9 cellular contexts compared by ENCODE assay signal in genomic region chr3:184333190-184333589, GRCh38. TPM values are rescaled to one million over a fixed set of nuclear protein-coding genes. Genes with fewer than 3 reads are reported as not detected.
DNase-seq lines count a peak whose midpoint lies in the region; ATAC-seq and TF ChIP-seq lines count a peak whose summit lies in the region.
"Had no signal": no experiment of that assay in that cellular context is flagged by ENCODE, and none has a peak within 500 bp of the region (broad histone marks: within the 10 kb centered on the region; RNA-seq: fewer than 3 reads in every experiment).

No MANE protein-coding gene starts in this region.

- H3K4me3 Mint-ChIP-seq in CD8-positive, alpha-beta memory T cell, result peak overlapping the region in 1 of 7 donors; percentile 27
- H3K4me3 Mint-ChIP-seq in dendritic cell treated with granulocyte-macrophage colony-stimulating factor and Interleukin-4, amounts not matched to agents 40 ng/mL and 50 ng/mL, for 4 days, result no peak overlapping the region

- peaks cover 93% of the 10 kb centered on the region for H3F3A ChIP-seq in PC-9 (ENCODE audit: insufficient read depth, low read depth)

- intact Hi-C loops in PC-9 (cut with micrococcal nuclease; ENCODE audit: unreplicated experiment), result no loop called here
- intact Hi-C loops in dendritic cell treated with granulocyte-macrophage colony-stimulating factor and Interleukin-4, amounts not matched to agents 40 ng/mL and 50 ng/mL, for 4 days (cut with micrococcal nuclease), result no loop called here

- peaks cover 0 to 70% (median 24%) of the 10 kb centered on the region in 3 donors for H3K36me3 Mint-ChIP-seq in CD8-positive, alpha-beta memory T cell
- H3K36me3 Mint-ChIP-seq in dendritic cell treated with granulocyte-macrophage colony-stimulating factor and Interleukin-4, amounts not matched to agents 40 ng/mL and 50 ng/mL, for 4 days (ENCODE audit: low read depth), result peaks cover 83% of the 10 kb centered on the region

- H2AFZ ChIP-seq in PC-9 (no peak overlapping the region), parathyroid adenoma (no peak overlapping the region)

- H3K27ac Mint-ChIP-seq in CD8-positive, alpha-beta memory T cell, result peak overlapping the region; percentile 4 to 98 (median 93)
- peak overlapping the region; percentile 90 for H3K27ac Mint-ChIP-seq in dendritic cell treated with granulocyte-macrophage colony-stimulating factor and Interleukin-4, amounts not matched to agents 40 ng/mL and 50 ng/mL, for 4 days

- CTCF ChIA-PET in CD8-positive, alpha-beta memory T cell (lab: Charles Lee), result no interaction called here
- CTCF ChIA-PET in PC-9 (lab: Charles Lee), result interaction anchor here (0.6 kb wide), 1 partner anchor 388 kb away, joined by 4 read pairs; no protein-coding TSS in a partner anchor

- no peaks in the 10 kb centered on the region for H3K9me3 ChIP-seq in CD8-positive, alpha-beta memory T cell (ENCODE audit: low read length)
- H3K9me3 ChIP-seq in PC-9 (ENCODE audit: insufficient read depth, low read depth) (no peaks in the 10 kb centered on the region), parathyroid adenoma (ENCODE audit: control insufficient read depth, low read length) (no peaks in the 10 kb centered on the region)

- H3K4me2 ChIP-seq in PC-9 (no peak overlapping the region), parathyroid adenoma (ENCODE audit: low read length) (no peak overlapping the region)

- H3K27ac ChIP-seq in CD8-positive, alpha-beta memory T cell (ENCODE audit: low read depth, low read length), result no peak overlapping the region
- H3K27ac ChIP-seq in PC-9, result peak overlapping the region; percentile 73
- H3K27ac ChIP-seq in parathyroid adenoma, result peak overlapping the region; percentile 61

- H3K9me2 ChIP-seq in PC-9 (ENCODE audit: insufficient read depth), result no peaks in the 10 kb centered on the region

- TF ChIP-seq CTCF in PC-9 (conservative IDR thresholded peaks at IDR 0.05) (no peak), parathyroid adenoma (IDR thresholded peaks at IDR 0.05) (no peak)

- ATAC-seq in HG03175 (IDR thresholded peaks at IDR 0.05; ENCODE audit: unreplicated experiment), result no peak
- ATAC-seq in HG03095 (IDR thresholded peaks at IDR 0.05; ENCODE audit: unreplicated experiment), result no peak
- ATAC-seq in GM19455 (IDR thresholded peaks at IDR 0.05; ENCODE audit: unreplicated experiment), result no peak

- H3K27me3 Mint-ChIP-seq in CD8-positive, alpha-beta memory T cell, result peaks cover 0 to 5% of the 10 kb centered on the region in 2 donors
- H3K27me3 Mint-ChIP-seq in dendritic cell treated with granulocyte-macrophage colony-stimulating factor and Interleukin-4, amounts not matched to agents 40 ng/mL and 50 ng/mL, for 4 days, result no peaks in the 10 kb centered on the region

- H3K79me2 ChIP-seq in PC-9 (ENCODE audit: low read depth) (peaks cover 26% of the 10 kb centered on the region), parathyroid adenoma (no peaks in the 10 kb centered on the region)

- DNase-seq in CD8-positive, alpha-beta memory T cell, result no peak
- DNase-seq in PC-9, result no peak
- DNase-seq: effector CD8-positive, alpha-beta T cell; NCI-H187 had no signal

- peaks cover 19% of the 10 kb centered on the region for H3K4me1 ChIP-seq in CD8-positive, alpha-beta memory T cell (ENCODE audit: insufficient read depth, low read length)
- H3K4me1 ChIP-seq in PC-9 (replicated peaks; ENCODE audit: insufficient read depth) (peaks cover 57% of the 10 kb centered on the region), parathyroid adenoma (peaks cover 23% of the 10 kb centered on the region)

- no peak overlapping the region for H3K9ac ChIP-seq in parathyroid adenoma

- H3K36me3 ChIP-seq in CD8-positive, alpha-beta memory T cell (ENCODE audit: insufficient read depth, low read length), result peaks cover 40% of the 10 kb centered on the region
- H3K36me3 ChIP-seq in PC-9 (ENCODE audit: low read depth) (peaks cover 51% of the 10 kb centered on the region), parathyroid adenoma (ENCODE audit: control insufficient read depth, insufficient read depth, low read length) (no peaks in the 10 kb centered on the region)

- peaks cover 78% of the 10 kb centered on the region for H4K20me1 ChIP-seq in PC-9 (ENCODE audit: insufficient read depth)

- H3K4me3 ChIP-seq in CD8-positive, alpha-beta memory T cell (ENCODE audit: low read length), result no peak overlapping the region
- no peak overlapping the region for H3K4me3 ChIP-seq in PC-9
- H3K4me3 ChIP-seq in parathyroid adenoma (ENCODE audit: low read depth, low read length), result no peak overlapping the region

- BruUV-seq in PC-9 (replicated peaks; lab: Mats Ljungman, UMichigan), result no TSS peak

- POLR2A ChIA-PET in CD8-positive, alpha-beta memory T cell (lab: Charles Lee), result no interaction called here
- POLR2A ChIA-PET in PC-9 (lab: Charles Lee; ENCODE audit: unreplicated experiment), result no interaction called here

- H3K9me3 Mint-ChIP-seq in CD8-positive, alpha-beta memory T cell, result no peaks in the 10 kb centered on the region
- H3K9me3 Mint-ChIP-seq in dendritic cell treated with granulocyte-macrophage colony-stimulating factor and Interleukin-4, amounts not matched to agents 40 ng/mL and 50 ng/mL, for 4 days, result no peaks in the 10 kb centered on the region

- H3K27me3 ChIP-seq in CD8-positive, alpha-beta memory T cell (ENCODE audit: insufficient read depth, low read length, poor library complexity, severe bottlenecking), result no peaks in the 10 kb centered on the region
- H3K27me3 ChIP-seq in PC-9 (ENCODE audit: insufficient read depth, low read depth), result no peaks in the 10 kb centered on the region
- H3K27me3 ChIP-seq in parathyroid adenoma (ENCODE audit: control insufficient read depth, insufficient read depth, low read length), result no peaks in the 10 kb centered on the region

- peaks cover 28 to 40% (median 31%) of the 10 kb centered on the region in 3 donors for H3K4me1 Mint-ChIP-seq in CD8-positive, alpha-beta memory T cell
- peaks cover 45% of the 10 kb centered on the region for H3K4me1 Mint-ChIP-seq in dendritic cell treated with granulocyte-macrophage colony-stimulating factor and Interleukin-4, amounts not matched to agents 40 ng/mL and 50 ng/mL, for 4 days (ENCODE audit: low read depth)

RNA-seq across cellular contexts. Expression of gene FAM131A, which starts 4.2 kb away (rescaled TPM):
- total RNA-seq in CD8-positive, alpha-beta memory T cell, result 1 to 10 TPM; 2.2 to 2.4 TPM
- 2.2 TPM for polyA plus RNA-seq in CD8-positive, alpha-beta memory T cell
- 25.5 and 28.2 TPM in 2 replicates for total RNA-seq in PC-9 (2021)

RNA-seq across cellular contexts. Expression of gene EIF4G1, which starts 18.8 kb away (rescaled TPM):
- total RNA-seq in CD8-positive, alpha-beta memory T cell, result 100 to 1,000 TPM; 693 to 694 TPM
- polyA plus RNA-seq in CD8-positive, alpha-beta memory T cell, result 46.2 TPM
- 657 and 721 TPM in 2 replicates for total RNA-seq in PC-9 (2021)

RNA-seq across cellular contexts. Expression of gene CLCN2, which starts 28.2 kb away (rescaled TPM):
- total RNA-seq in CD8-positive, alpha-beta memory T cell, result 1 to 10 TPM; 6.3 to 7.3 TPM
- polyA plus RNA-seq in CD8-positive, alpha-beta memory T cell, result 0.54 TPM
- total RNA-seq in PC-9 (2021), result 27.1 and 33.0 TPM in 2 replicates

RNA-seq across cellular contexts. Expression of gene POLR2H, which starts 28.3 kb away (rescaled TPM):
- total RNA-seq in CD8-positive, alpha-beta memory T cell, result 100 to 1,000 TPM; 147 TPM
- polyA plus RNA-seq in CD8-positive, alpha-beta memory T cell, result 52.1 TPM
- total RNA-seq in PC-9 (2021), result 153 and 167 TPM in 2 replicates

RNA-seq across cellular contexts. Expression of gene PSMD2, which starts 34.1 kb away (rescaled TPM):
- 100 to 1,000 TPM; 334 to 342 TPM for total RNA-seq in CD8-positive, alpha-beta memory T cell
- 211 TPM for polyA plus RNA-seq in CD8-positive, alpha-beta memory T cell
- 521 and 788 TPM in 2 replicates for total RNA-seq in PC-9 (2021)
